1 cellular context compared by ENCODE assay signal in the genomic region with DNA sequence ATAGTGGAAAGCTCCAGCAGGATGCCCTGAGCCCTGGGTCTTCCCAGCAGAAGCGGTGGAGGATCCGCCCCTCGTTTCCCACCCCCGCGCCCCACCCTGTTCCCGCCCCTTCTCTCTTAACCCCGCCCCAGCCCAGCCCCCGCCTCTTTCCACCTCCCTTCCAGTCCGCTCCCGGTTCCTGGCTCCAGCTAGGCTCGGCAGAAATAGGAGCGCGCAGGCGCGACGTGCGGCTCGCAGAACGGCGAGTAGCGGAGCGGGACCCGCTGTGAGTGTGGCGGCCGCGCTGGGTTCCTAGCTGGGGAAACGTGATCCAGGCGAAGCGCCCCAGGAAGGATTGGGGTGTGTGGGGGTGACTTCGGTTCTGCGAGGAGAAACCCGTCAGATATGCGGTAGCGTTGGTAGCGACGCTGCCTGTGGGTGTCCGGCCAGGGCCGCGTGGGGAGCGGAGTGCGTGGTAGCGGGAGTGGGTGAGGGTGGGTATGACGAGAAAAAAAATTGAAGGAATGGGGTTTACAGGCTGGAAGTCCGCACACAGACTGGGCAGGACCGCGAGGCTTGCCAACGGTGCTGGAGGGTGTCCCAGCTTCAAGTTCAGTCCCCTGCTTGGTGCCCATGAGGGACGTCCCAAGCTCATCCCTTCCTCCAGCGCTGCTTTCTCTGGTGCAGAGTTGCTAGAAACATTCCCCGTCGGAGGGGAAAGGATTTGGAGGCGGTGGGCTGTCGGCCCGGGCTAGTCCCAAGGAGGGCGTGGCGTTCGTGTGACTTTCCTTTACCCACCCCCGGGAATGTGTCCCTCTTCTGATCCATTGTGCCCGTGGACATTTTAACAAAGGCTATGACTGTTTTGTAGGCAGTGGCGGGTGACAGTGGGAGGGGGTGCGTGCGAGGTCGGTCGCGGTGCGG.
TF ChIP-seq lines count a peak whose summit lies in the region.

A gene (plus strand): TSS at position 234 of the 903 bp plus-strand sequence. CDS start 56,886 bp downstream, outside the sequence.

TF ChIP-seq in HepG2, 621 proteins besides CTCF, POLR2A, EP300 and RAD21 (continued from another document and continues in another):
- TF ChIP-seq, protein P1, sequence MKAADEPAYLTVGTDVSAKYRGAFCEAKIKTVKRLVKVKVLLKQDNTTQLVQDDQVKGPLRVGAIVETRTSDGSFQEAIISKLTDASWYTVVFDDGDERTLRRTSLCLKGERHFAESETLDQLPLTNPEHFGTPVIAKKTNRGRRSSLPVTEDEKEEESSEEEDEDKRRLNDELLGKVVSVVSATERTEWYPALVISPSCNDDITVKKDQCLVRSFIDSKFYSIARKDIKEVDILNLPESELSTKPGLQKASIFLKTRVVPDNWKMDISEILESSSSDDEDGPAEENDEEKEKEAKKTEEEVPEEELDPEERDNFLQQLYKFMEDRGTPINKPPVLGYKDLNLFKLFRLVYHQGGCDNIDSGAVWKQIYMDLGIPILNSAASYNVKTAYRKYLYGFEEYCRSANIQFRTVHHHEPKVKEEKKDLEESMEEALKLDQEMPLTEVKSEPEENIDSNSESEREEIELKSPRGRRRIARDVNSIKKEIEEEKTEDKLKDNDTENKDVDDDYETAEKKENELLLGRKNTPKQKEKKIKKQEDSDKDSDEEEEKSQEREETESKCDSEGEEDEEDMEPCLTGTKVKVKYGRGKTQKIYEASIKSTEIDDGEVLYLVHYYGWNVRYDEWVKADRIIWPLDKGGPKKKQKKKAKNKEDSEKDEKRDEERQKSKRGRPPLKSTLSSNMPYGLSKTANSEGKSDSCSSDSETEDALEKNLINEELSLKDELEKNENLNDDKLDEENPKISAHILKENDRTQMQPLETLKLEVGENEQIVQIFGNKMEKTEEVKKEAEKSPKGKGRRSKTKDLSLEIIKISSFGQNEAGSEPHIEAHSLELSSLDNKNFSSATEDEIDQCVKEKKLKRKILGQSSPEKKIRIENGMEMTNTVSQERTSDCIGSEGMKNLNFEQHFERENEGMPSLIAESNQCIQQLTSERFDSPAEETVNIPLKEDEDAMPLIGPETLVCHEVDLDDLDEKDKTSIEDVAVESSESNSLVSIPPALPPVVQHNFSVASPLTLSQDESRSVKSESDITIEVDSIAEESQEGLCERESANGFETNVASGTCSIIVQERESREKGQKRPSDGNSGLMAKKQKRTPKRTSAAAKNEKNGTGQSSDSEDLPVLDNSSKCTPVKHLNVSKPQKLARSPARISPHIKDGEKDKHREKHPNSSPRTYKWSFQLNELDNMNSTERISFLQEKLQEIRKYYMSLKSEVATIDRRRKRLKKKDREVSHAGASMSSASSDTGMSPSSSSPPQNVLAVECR (CRISPR knock-in tag; IDR thresholded peaks at IDR 0.05; ENCODE audit: borderline replicate concordance), result peak; percentile 33; the same call in 1 of the 2 replicates
- no peak for TF ChIP-seq CC2D1A (CRISPR knock-in tag; IDR thresholded peaks at IDR 0.05)
- no peak for TF ChIP-seq SOX6 (IDR thresholded peaks at IDR 0.05)
- TF ChIP-seq SOX6 (CRISPR knock-in tag; IDR thresholded peaks at IDR 0.05), result peak; percentile 11; the same call in 1 of the 2 replicates
- no peak for TF ChIP-seq KAT8 (CRISPR knock-in tag; IDR thresholded peaks at IDR 0.05)
- no peak for TF ChIP-seq MYNN (CRISPR knock-in tag; IDR thresholded peaks at IDR 0.05; ENCODE audit: low read depth)
- TF ChIP-seq ZNF777 (CRISPR knock-in tag; IDR thresholded peaks at IDR 0.05), result peak; percentile 67
- TF ChIP-seq ZSCAN20 (CRISPR knock-in tag; IDR thresholded peaks at IDR 0.05; ENCODE audit: borderline replicate concordance), result no peak
- TF ChIP-seq, protein P2, sequence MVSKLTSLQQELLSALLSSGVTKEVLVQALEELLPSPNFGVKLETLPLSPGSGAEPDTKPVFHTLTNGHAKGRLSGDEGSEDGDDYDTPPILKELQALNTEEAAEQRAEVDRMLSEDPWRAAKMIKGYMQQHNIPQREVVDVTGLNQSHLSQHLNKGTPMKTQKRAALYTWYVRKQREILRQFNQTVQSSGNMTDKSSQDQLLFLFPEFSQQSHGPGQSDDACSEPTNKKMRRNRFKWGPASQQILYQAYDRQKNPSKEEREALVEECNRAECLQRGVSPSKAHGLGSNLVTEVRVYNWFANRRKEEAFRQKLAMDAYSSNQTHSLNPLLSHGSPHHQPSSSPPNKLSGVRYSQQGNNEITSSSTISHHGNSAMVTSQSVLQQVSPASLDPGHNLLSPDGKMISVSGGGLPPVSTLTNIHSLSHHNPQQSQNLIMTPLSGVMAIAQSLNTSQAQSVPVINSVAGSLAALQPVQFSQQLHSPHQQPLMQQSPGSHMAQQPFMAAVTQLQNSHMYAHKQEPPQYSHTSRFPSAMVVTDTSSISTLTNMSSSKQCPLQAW (CRISPR knock-in tag; IDR thresholded peaks at IDR 0.05), result 0 out of 2 replicates have a peak, but pooled peaks have one; percentile 20
- TF ChIP-seq RFX1 (IDR thresholded peaks at IDR 0.05), result no peak
- no peak for TF ChIP-seq ZNF549 (CRISPR knock-in tag; IDR thresholded peaks at IDR 0.05)
- no peak for TF ChIP-seq NONO (IDR thresholded peaks at IDR 0.05)
- TF ChIP-seq NONO (CRISPR knock-in tag; conservative IDR thresholded peaks at IDR 0.05), result peak; percentile 35; the same call in 1 of the 2 replicates
- TF ChIP-seq, protein P3, sequence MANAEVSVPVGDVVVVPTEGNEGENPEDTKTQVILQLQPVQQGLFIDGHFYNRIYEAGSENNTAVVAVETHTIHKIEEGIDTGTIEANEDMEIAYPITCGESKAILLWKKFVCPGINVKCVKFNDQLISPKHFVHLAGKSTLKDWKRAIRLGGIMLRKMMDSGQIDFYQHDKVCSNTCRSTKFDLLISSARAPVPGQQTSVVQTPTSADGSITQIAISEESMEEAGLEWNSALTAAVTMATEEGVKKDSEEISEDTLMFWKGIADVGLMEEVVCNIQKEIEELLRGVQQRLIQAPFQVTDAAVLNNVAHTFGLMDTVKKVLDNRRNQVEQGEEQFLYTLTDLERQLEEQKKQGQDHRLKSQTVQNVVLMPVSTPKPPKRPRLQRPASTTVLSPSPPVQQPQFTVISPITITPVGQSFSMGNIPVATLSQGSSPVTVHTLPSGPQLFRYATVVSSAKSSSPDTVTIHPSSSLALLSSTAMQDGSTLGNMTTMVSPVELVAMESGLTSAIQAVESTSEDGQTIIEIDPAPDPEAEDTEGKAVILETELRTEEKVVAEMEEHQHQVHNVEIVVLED (CRISPR knock-in tag; IDR thresholded peaks at IDR 0.05; ENCODE audit: borderline replicate concordance), result peak; percentile 25; the same call in 1 of the 2 replicates
- TF ChIP-seq, protein P4, sequence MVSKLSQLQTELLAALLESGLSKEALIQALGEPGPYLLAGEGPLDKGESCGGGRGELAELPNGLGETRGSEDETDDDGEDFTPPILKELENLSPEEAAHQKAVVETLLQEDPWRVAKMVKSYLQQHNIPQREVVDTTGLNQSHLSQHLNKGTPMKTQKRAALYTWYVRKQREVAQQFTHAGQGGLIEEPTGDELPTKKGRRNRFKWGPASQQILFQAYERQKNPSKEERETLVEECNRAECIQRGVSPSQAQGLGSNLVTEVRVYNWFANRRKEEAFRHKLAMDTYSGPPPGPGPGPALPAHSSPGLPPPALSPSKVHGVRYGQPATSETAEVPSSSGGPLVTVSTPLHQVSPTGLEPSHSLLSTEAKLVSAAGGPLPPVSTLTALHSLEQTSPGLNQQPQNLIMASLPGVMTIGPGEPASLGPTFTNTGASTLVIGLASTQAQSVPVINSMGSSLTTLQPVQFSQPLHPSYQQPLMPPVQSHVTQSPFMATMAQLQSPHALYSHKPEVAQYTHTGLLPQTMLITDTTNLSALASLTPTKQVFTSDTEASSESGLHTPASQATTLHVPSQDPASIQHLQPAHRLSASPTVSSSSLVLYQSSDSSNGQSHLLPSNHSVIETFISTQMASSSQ (IDR thresholded peaks at IDR 0.05; ENCODE audit: low read depth), result no peak
- TF ChIP-seq, protein P4 (CRISPR knock-in tag; IDR thresholded peaks at IDR 0.05; ENCODE audit: borderline replicate concordance), result 0 out of 2 replicates have a peak, but pooled peaks have one; percentile 24
- TF ChIP-seq, protein P5, sequence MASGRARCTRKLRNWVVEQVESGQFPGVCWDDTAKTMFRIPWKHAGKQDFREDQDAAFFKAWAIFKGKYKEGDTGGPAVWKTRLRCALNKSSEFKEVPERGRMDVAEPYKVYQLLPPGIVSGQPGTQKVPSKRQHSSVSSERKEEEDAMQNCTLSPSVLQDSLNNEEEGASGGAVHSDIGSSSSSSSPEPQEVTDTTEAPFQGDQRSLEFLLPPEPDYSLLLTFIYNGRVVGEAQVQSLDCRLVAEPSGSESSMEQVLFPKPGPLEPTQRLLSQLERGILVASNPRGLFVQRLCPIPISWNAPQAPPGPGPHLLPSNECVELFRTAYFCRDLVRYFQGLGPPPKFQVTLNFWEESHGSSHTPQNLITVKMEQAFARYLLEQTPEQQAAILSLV (CRISPR knock-in tag; IDR thresholded peaks at IDR 0.05; ENCODE audit: borderline replicate concordance), result 0 out of 2 replicates have a peak, but pooled peaks have one; percentile 22
- peak; percentile 71; the same call in 1 of the 2 replicates for TF ChIP-seq ZNF501 (CRISPR knock-in tag; IDR thresholded peaks at IDR 0.05)
- TF ChIP-seq ERF (CRISPR knock-in tag; IDR thresholded peaks at IDR 0.05), result 0 out of 2 replicates have a peak, but pooled peaks have one; percentile 19
- TF ChIP-seq ZFP90 (CRISPR knock-in tag; IDR thresholded peaks at IDR 0.05; ENCODE audit: borderline replicate concordance), result no peak
- TF ChIP-seq, protein P6, sequence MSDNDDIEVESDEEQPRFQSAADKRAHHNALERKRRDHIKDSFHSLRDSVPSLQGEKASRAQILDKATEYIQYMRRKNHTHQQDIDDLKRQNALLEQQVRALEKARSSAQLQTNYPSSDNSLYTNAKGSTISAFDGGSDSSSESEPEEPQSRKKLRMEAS (IDR thresholded peaks at IDR 0.05), result peak; percentile 14; the same call in 1 of the 2 replicates
- no peak for TF ChIP-seq ZNF775 (CRISPR knock-in tag; IDR thresholded peaks at IDR 0.05; ENCODE audit: borderline replicate concordance)
- TF ChIP-seq, protein P7, sequence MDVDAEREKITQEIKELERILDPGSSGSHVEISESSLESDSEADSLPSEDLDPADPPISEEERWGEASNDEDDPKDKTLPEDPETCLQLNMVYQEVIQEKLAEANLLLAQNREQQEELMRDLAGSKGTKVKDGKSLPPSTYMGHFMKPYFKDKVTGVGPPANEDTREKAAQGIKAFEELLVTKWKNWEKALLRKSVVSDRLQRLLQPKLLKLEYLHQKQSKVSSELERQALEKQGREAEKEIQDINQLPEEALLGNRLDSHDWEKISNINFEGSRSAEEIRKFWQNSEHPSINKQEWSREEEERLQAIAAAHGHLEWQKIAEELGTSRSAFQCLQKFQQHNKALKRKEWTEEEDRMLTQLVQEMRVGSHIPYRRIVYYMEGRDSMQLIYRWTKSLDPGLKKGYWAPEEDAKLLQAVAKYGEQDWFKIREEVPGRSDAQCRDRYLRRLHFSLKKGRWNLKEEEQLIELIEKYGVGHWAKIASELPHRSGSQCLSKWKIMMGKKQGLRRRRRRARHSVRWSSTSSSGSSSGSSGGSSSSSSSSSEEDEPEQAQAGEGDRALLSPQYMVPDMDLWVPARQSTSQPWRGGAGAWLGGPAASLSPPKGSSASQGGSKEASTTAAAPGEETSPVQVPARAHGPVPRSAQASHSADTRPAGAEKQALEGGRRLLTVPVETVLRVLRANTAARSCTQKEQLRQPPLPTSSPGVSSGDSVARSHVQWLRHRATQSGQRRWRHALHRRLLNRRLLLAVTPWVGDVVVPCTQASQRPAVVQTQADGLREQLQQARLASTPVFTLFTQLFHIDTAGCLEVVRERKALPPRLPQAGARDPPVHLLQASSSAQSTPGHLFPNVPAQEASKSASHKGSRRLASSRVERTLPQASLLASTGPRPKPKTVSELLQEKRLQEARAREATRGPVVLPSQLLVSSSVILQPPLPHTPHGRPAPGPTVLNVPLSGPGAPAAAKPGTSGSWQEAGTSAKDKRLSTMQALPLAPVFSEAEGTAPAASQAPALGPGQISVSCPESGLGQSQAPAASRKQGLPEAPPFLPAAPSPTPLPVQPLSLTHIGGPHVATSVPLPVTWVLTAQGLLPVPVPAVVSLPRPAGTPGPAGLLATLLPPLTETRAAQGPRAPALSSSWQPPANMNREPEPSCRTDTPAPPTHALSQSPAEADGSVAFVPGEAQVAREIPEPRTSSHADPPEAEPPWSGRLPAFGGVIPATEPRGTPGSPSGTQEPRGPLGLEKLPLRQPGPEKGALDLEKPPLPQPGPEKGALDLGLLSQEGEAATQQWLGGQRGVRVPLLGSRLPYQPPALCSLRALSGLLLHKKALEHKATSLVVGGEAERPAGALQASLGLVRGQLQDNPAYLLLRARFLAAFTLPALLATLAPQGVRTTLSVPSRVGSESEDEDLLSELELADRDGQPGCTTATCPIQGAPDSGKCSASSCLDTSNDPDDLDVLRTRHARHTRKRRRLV (CRISPR knock-in tag; IDR thresholded peaks at IDR 0.05), result no peak
- TF ChIP-seq ZNF670 (CRISPR knock-in tag; IDR thresholded peaks at IDR 0.05; ENCODE audit: borderline replicate concordance), result no peak
- TF ChIP-seq ZNF331 (CRISPR knock-in tag; IDR thresholded peaks at IDR 0.05), result peak; percentile 14; the same call in 1 of the 2 replicates
- 0 out of 2 replicates have a peak, but pooled peaks have one; percentile 39 for TF ChIP-seq TGIF2 (CRISPR knock-in tag; IDR thresholded peaks at IDR 0.05)
- TF ChIP-seq SAP130 (CRISPR knock-in tag; IDR thresholded peaks at IDR 0.05; ENCODE audit: low read depth), result peak; percentile 23; the same call in 1 of the 2 replicates
- TF ChIP-seq ELF3 (CRISPR knock-in tag; IDR thresholded peaks at IDR 0.05), result 0 out of 2 replicates have a peak, but pooled peaks have one; percentile 12
- TF ChIP-seq HNRNPK (IDR thresholded peaks at IDR 0.05; ENCODE audit: low read depth, low read length, poor library complexity, severe bottlenecking), result no peak
- TF ChIP-seq TAF1 (CRISPR knock-in tag; IDR thresholded peaks at IDR 0.05), result peak; percentile 57; the same call in 1 of the 2 replicates
- no peak for TF ChIP-seq ETV6 (CRISPR knock-in tag; conservative IDR thresholded peaks at IDR 0.05)
- TF ChIP-seq PHF21A (CRISPR knock-in tag; IDR thresholded peaks at IDR 0.05), result peak; percentile 28; the same call in 1 of the 2 replicates
- TF ChIP-seq, protein P8, sequence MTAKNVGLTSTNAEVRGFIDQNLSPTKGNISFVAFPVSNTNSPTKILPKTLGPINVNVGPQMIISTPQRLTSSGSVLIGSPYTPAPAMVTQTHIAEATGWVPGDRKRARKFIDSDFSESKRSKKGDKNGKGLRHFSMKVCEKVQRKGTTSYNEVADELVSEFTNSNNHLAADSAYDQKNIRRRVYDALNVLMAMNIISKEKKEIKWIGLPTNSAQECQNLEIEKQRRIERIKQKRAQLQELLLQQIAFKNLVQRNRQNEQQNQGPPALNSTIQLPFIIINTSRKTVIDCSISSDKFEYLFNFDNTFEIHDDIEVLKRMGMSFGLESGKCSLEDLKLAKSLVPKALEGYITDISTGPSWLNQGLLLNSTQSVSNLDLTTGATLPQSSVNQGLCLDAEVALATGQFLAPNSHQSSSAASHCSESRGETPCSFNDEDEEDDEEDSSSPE (CRISPR knock-in tag; IDR thresholded peaks at IDR 0.05), result no peak
- TF ChIP-seq ZNF7 (CRISPR knock-in tag; IDR thresholded peaks at IDR 0.05), result peak; percentile 21; the same call in 1 of the 2 replicates
- no peak for TF ChIP-seq ZNF879 (CRISPR knock-in tag; IDR thresholded peaks at IDR 0.05)
